8 cellular contexts compared by ENCODE assay signal in genomic region chr6:96897396-96898240, GRCh38. TPM values are rescaled to one million over a fixed set of nuclear protein-coding genes. Genes with fewer than 3 reads are reported as not detected.
DNase-seq lines count a peak whose midpoint lies in the region; ATAC-seq and TF ChIP-seq lines count a peak whose summit lies in the region.

Gene NDUFAF4, minus strand, starts transcription at chr6:96897891. Its CDS starts 90 bp downstream, at chr6:96897801.

- peaks cover 38% of the 10 kb centered on the region for H3K79me2 ChIP-seq in PC-9 (ENCODE audit: low read depth)

- ATAC-seq in GM21717 (IDR thresholded peaks at IDR 0.05; ENCODE audit: unreplicated experiment): peak; percentile 93

- H3K4me1 ChIP-seq in PC-9 (replicated peaks; ENCODE audit: insufficient read depth): peaks cover 21% of the 10 kb centered on the region
- peaks cover 0 to 2% of the 10 kb centered on the region in 2 donors for H3K4me1 ChIP-seq in esophagus (ENCODE audit: control insufficient read depth in 2 of 2, insufficient read depth in 2 of 2, low read length in 1 of 2)
- H3K4me1 ChIP-seq in muscle layer of duodenum (ENCODE audit: control insufficient read depth in 1 of 2, insufficient read depth in 2 of 2, low read length in 2 of 2): peaks cover 7 to 40% of the 10 kb centered on the region in 2 donors

- H3K4me1 Mint-ChIP-seq in activated T-cell treated with anti-CD3 and anti-CD28 coated beads, Interleukin-2, amount 50 U/mL, for 24 hours (ENCODE audit: low read depth): peaks cover 38% of the 10 kb centered on the region

- peak within 1 kb of the TSS; percentile 98 for H2AFZ ChIP-seq in PC-9

- TF ChIP-seq CTCF in PC-9 (conservative IDR thresholded peaks at IDR 0.05): peak; percentile 94

- H3K36me3 Mint-ChIP-seq in activated T-cell treated with anti-CD3 and anti-CD28 coated beads, Interleukin-2, amount 50 U/mL, for 24 hours (ENCODE audit: low read depth): peaks cover 35% of the 10 kb centered on the region

- in situ Hi-C loops in KBM-7 (cut with MboI; ENCODE audit: low pct_unique_long_range_greater_than_20kb, low sequenced_read_pairs): no loop called here

- WGBS in esophagus, 2 donors: 0% methylated on average over 71 of the region's 71 CpGs

- no peaks in the 10 kb centered on the region for H3K27me3 ChIP-seq in PC-9 (ENCODE audit: insufficient read depth, low read depth)
- no peaks in the 10 kb centered on the region for H3K27me3 ChIP-seq in esophagus (ENCODE audit: control insufficient read depth in 1 of 2, insufficient read depth in 2 of 2, low read length in 2 of 2)
- no peaks in the 10 kb centered on the region for H3K27me3 ChIP-seq in muscle layer of duodenum (ENCODE audit: low read depth, low read length)

- H3K4me2 ChIP-seq in PC-9: peak within 1 kb of the TSS; percentile 87

- H3F3A ChIP-seq in PC-9 (ENCODE audit: insufficient read depth, low read depth): peaks cover 7% of the 10 kb centered on the region; the same call in 1 of the 2 replicates

- H3K9me3 Mint-ChIP-seq in activated T-cell treated with anti-CD3 and anti-CD28 coated beads, Interleukin-2, amount 50 U/mL, for 24 hours: no peaks in the 10 kb centered on the region

- H3K27ac ChIP-seq in PC-9 (peak within 1 kb of the TSS; percentile 90), esophagus (ENCODE audit: low read depth in 2 of 2, low read length in 1 of 2) (peak within 1 kb of the TSS; percentile 94 to 97), muscle layer of duodenum (ENCODE audit: low read length) (peak within 1 kb of the TSS; percentile 97)

- intact Hi-C loops in PC-9 (cut with micrococcal nuclease; ENCODE audit: unreplicated experiment): loop anchor here (1.0 to 10.0 kb wide), 8 partner anchors 27 to 1533 kb away; partner anchors contain the start of genes GPR63, KLHL32 and UFL1

- peaks cover 13% of the 10 kb centered on the region for H4K20me1 ChIP-seq in PC-9 (ENCODE audit: insufficient read depth)

- H3K4me3 ChIP-seq in PC-9 (peak within 1 kb of the TSS; percentile 83), esophagus (ENCODE audit: low read depth in 1 of 2, low read length in 2 of 2) (peak within 1 kb of the TSS; percentile 93 to 97), muscle layer of duodenum (ENCODE audit: low read depth in 1 of 2, low read length in 2 of 2) (peak within 1 kb of the TSS; percentile 78 to 91)

- POLR2A ChIA-PET in PC-9 (lab: Charles Lee; ENCODE audit: unreplicated experiment): interaction anchor here (0.7 kb wide), 1 partner anchor 161 kb away, joined by 6 read pairs; no protein-coding TSS in a partner anchor

- H3K27me3 Mint-ChIP-seq in activated T-cell treated with anti-CD3 and anti-CD28 coated beads, Interleukin-2, amount 50 U/mL, for 24 hours: peaks cover 12% of the 10 kb centered on the region

- CTCF ChIA-PET in PC-9 (lab: Charles Lee): interaction anchor here (0.8 to 1.1 kb wide), 4 partner anchors 25 to 270 kb away, joined by 3 to 5 read pairs (median 4); no protein-coding TSS in a partner anchor

- no peaks in the 10 kb centered on the region for H3K9me2 ChIP-seq in PC-9 (ENCODE audit: insufficient read depth)

- TSS peak; percentile 51 for BruUV-seq in PC-9 (replicated peaks; lab: Mats Ljungman, UMichigan)

- DNase-seq in DMS79 (lab: John Stamatoyannopoulos, UW) (peak; percentile 86), KBM-7 (peak; percentile 94), PC-9 (peak; percentile 89 to 96)
- DNase-seq in activated T-cell treated with anti-CD3 and anti-CD28 coated beads, Interleukin-2, amount 50 U/mL, for 24 hours: peak; percentile 97
- DNase-seq in stimulated activated CD8-positive, alpha-beta memory T cell treated with anti-CD3 and anti-CD28 coated beads, Interleukin-7, amount 100 ng/mL, for 4 hours (ENCODE audit: low read depth in 2 of 2): peak; percentile 92 to 94

- peaks cover 33% of the 10 kb centered on the region for H3K36me3 ChIP-seq in PC-9 (ENCODE audit: low read depth)
- peaks cover 0 to 3% of the 10 kb centered on the region in 2 donors for H3K36me3 ChIP-seq in esophagus (ENCODE audit: control insufficient read depth in 2 of 2, insufficient read depth in 2 of 2, low read length in 1 of 2)
- peaks cover 9 to 15% of the 10 kb centered on the region in 2 donors for H3K36me3 ChIP-seq in muscle layer of duodenum (ENCODE audit: control insufficient read depth in 1 of 2, insufficient read depth in 2 of 2, low read length in 2 of 2)

- H3K27ac Mint-ChIP-seq in activated T-cell treated with anti-CD3 and anti-CD28 coated beads, Interleukin-2, amount 50 U/mL, for 24 hours: peak within 1 kb of the TSS; percentile 99

- peak within 1 kb of the TSS; percentile 96 for H3K4me3 Mint-ChIP-seq in activated T-cell treated with anti-CD3 and anti-CD28 coated beads, Interleukin-2, amount 50 U/mL, for 24 hours

- H3K9me3 ChIP-seq in PC-9 (ENCODE audit: insufficient read depth, low read depth) (no peaks in the 10 kb centered on the region), esophagus (ENCODE audit: control insufficient read depth in 2 of 2, insufficient read depth in 1 of 2, low read depth in 1 of 2, low read length in 1 of 2) (no peaks in the 10 kb centered on the region), muscle layer of duodenum (ENCODE audit: control insufficient read depth in 1 of 2, low read length in 2 of 2) (no peaks in the 10 kb centered on the region)

RNA-seq across cellular contexts. Expression of gene NDUFAF4, which starts in this region (rescaled TPM):
- total RNA-seq in PC-9 (2021): 32.1 and 35.7 TPM in 2 replicates
- polyA plus RNA-seq in esophagus: 10 to 100 TPM; 15.7 to 16.6 TPM

Comparison
In these comparisons a context has a peak if more than half of its experiments do, and no peak if none do; other contexts are left out.
1. Peak in every context shown above with its lines: DNase-seq, ATAC-seq, H3K4me3 ChIP-seq and H3K27ac ChIP-seq.